In genomic region chr22:38262051-38262795, GRCh38 we compare ENCODE assay signal across 8 cellular contexts. TPM values are rescaled to one million over a fixed set of nuclear protein-coding genes. Genes with fewer than 3 reads are reported as not detected.
DNase-seq lines count a peak whose midpoint lies in the region; ATAC-seq, FAIRE-seq and TF ChIP-seq lines count a peak whose summit lies in the region.

No MANE protein-coding gene starts in this region.

- H3K4me1 ChIP-seq in OCI-LY3 (ENCODE audit: low read length) (peaks cover 57% of the 10 kb centered on the region), right cardiac atrium (ENCODE audit: control insufficient read depth, insufficient read depth, low read length) (peaks cover 48% of the 10 kb centered on the region), small intestine (ENCODE audit: control insufficient read depth in 2 of 2, insufficient read depth in 1 of 2, low read depth in 1 of 2, low read length in 1 of 2) (peaks cover 0 to 2% of the 10 kb centered on the region in 2 donors)

- FAIRE-seq in small intestine (lab: Jason Lieb, UNC): no peak

- H3K27me3 ChIP-seq in OCI-LY3 (ENCODE audit: low read depth, low read length) (no peaks in the 10 kb centered on the region), right cardiac atrium (ENCODE audit: control insufficient read depth, insufficient read depth) (no peaks in the 10 kb centered on the region), small intestine (ENCODE audit: control insufficient read depth in 2 of 2, insufficient read depth in 2 of 2, low read length in 2 of 2) (no peaks in the 10 kb centered on the region)

- peak overlapping the region; percentile 69 for H3K4me2 ChIP-seq in OCI-LY3 (ENCODE audit: low read length)

- no peak overlapping the region for H2AFZ ChIP-seq in OCI-LY3 (ENCODE audit: low read depth, low read length)

- H3K9me3 Mint-ChIP-seq in activated naive CD8-positive, alpha-beta T cell treated with anti-CD3 and anti-CD28 coated beads for 36 hours: no peaks in the 10 kb centered on the region

- POLR2A ChIA-PET in GM10248 (lab: Yijun Ruan, JAX): no interaction called here

- no peak overlapping the region for H3K4me3 Mint-ChIP-seq in activated naive CD8-positive, alpha-beta T cell treated with anti-CD3 and anti-CD28 coated beads for 36 hours

- CTCF ChIA-PET in GM10248 (lab: Yijun Ruan, JAX): interaction anchor here (0.7 to 3.8 kb wide), 16 partner anchors 8 to 443 kb away, joined by 3 to 15 read pairs (median 3); partner anchors contain the start of gene GTPBP1

- peaks cover 1% of the 10 kb centered on the region for H3K36me3 Mint-ChIP-seq in activated naive CD8-positive, alpha-beta T cell treated with anti-CD3 and anti-CD28 coated beads for 36 hours

- H3K9me3 ChIP-seq in OCI-LY3 (ENCODE audit: insufficient read depth, low read length): no peaks in the 10 kb centered on the region
- H3K9me3 ChIP-seq in right cardiac atrium (ENCODE audit: control insufficient read depth, low read length): no peaks in the 10 kb centered on the region
- H3K9me3 ChIP-seq in small intestine (ENCODE audit: control insufficient read depth, low read depth): no peaks in the 10 kb centered on the region

- DNase-seq in GM10248 (ENCODE audit: extremely low spot score) (peak; percentile 73), right cardiac atrium (peak; percentile 66 to 85 (median 81)), small intestine (peak; percentile 63)
- DNase-seq in activated naive CD8-positive, alpha-beta T cell treated with anti-CD3 and anti-CD28 coated beads for 36 hours: peak; percentile 43

- H3K79me2 ChIP-seq in OCI-LY3 (ENCODE audit: low read length): peaks cover 95% of the 10 kb centered on the region

- peak; percentile 51 for TF ChIP-seq CTCF in GM10248 (IDR thresholded peaks at IDR 0.05; ENCODE audit: control extremely low read depth, extremely low read depth, low read depth, missing control alignments)
- TF ChIP-seq CTCF in OCI-LY3 (IDR thresholded peaks at IDR 0.05; ENCODE audit: low read depth, low read length): peak; percentile 78

- ATAC-seq in right cardiac atrium (peak; percentile 23 to 49), GM19463 (IDR thresholded peaks at IDR 0.05; ENCODE audit: unreplicated experiment) (no peak), GM19467 (IDR thresholded peaks at IDR 0.05; ENCODE audit: unreplicated experiment) (no peak), GM18867 (IDR thresholded peaks at IDR 0.05; ENCODE audit: unreplicated experiment) (no peak)

- H3K4me3 ChIP-seq in OCI-LY3 (ENCODE audit: low read length) (peak overlapping the region; percentile 64), right cardiac atrium (ENCODE audit: low read length) (no peak overlapping the region), small intestine (ENCODE audit: low read depth in 1 of 2, low read length in 2 of 2) (no peak overlapping the region)

- intact Hi-C loops in right cardiac atrium (cut with DNase I): no loop called here

- H3K27me3 Mint-ChIP-seq in activated naive CD8-positive, alpha-beta T cell treated with anti-CD3 and anti-CD28 coated beads for 36 hours: no peaks in the 10 kb centered on the region

- peaks cover 24% of the 10 kb centered on the region for H3K4me1 Mint-ChIP-seq in activated naive CD8-positive, alpha-beta T cell treated with anti-CD3 and anti-CD28 coated beads for 36 hours

- H3K9ac ChIP-seq in OCI-LY3 (ENCODE audit: low read length): peak overlapping the region; percentile 72

- WGBS in right cardiac atrium: 55% methylated on average over 20 of the region's 20 CpGs
- WGBS in small intestine, 3 donors: 64 to 67% (median 65%) methylated on average over 20 of the region's 20 CpGs

- H3K27ac ChIP-seq in OCI-LY3 (ENCODE audit: low read length): peak overlapping the region; percentile 90
- H3K27ac ChIP-seq in right cardiac atrium (ENCODE audit: low read length): peak overlapping the region; percentile 16
- peak overlapping the region in 1 of 2 donors; percentile 67 for H3K27ac ChIP-seq in small intestine (ENCODE audit: low read depth in 1 of 2, low read length in 1 of 2)

- peaks cover 49% of the 10 kb centered on the region for H3K36me3 ChIP-seq in OCI-LY3 (replicated peaks; ENCODE audit: low read depth, low read length)
- no peaks in the 10 kb centered on the region for H3K36me3 ChIP-seq in small intestine (ENCODE audit: control insufficient read depth in 2 of 2, insufficient read depth in 2 of 2, low read length in 2 of 2)

- peaks cover 75% of the 10 kb centered on the region for H4K20me1 ChIP-seq in OCI-LY3 (ENCODE audit: insufficient read depth, low read length)

- peak overlapping the region; percentile 11 for H3K27ac Mint-ChIP-seq in activated naive CD8-positive, alpha-beta T cell treated with anti-CD3 and anti-CD28 coated beads for 36 hours

RNA-seq across cellular contexts. Expression of gene TMEM184B, which starts 10.6 kb away (rescaled TPM):
- 10 to 100 TPM; 18.2 to 20.0 TPM for total RNA-seq in activated naive CD8-positive, alpha-beta T cell treated with anti-CD3 and anti-CD28 coated beads for 36 hours
- total RNA-seq in right cardiac atrium: 10 to 100 TPM; 48.2 to 55.8 (median 49.5) TPM
- polyA plus RNA-seq in right cardiac atrium (32.2 TPM), small intestine (10 to 100 TPM in 1 of 3 donors, 1 to 10 TPM in 2; 7.3 to 31.9 (median 8.7) TPM)

RNA-seq across cellular contexts. Expression of gene CSNK1E, which starts 55.0 kb away (rescaled TPM):
- 100 to 1,000 TPM; 111 to 114 TPM for total RNA-seq in activated naive CD8-positive, alpha-beta T cell treated with anti-CD3 and anti-CD28 coated beads for 36 hours
- 10 to 100 TPM; 69.7 to 88.6 (median 81.0) TPM for total RNA-seq in right cardiac atrium
- polyA plus RNA-seq in right cardiac atrium (76.3 TPM), small intestine (10 to 100 TPM; 19.0 to 71.8 (median 21.6) TPM)

Comparison
In these comparisons a context has a peak if more than half of its experiments do, and no peak if none do; other contexts are left out.
1. ATAC-seq: peak in right cardiac atrium (2 of 2); none in GM19463 (single experiment), GM19467 (single experiment) and GM18867 (single experiment).
2. Peak in every context shown above with its lines, with median percentiles within 50 percentile points of each other: DNase-seq.